Comparison of ENCODE assay signal across 1 cellular context in the genomic region with DNA sequence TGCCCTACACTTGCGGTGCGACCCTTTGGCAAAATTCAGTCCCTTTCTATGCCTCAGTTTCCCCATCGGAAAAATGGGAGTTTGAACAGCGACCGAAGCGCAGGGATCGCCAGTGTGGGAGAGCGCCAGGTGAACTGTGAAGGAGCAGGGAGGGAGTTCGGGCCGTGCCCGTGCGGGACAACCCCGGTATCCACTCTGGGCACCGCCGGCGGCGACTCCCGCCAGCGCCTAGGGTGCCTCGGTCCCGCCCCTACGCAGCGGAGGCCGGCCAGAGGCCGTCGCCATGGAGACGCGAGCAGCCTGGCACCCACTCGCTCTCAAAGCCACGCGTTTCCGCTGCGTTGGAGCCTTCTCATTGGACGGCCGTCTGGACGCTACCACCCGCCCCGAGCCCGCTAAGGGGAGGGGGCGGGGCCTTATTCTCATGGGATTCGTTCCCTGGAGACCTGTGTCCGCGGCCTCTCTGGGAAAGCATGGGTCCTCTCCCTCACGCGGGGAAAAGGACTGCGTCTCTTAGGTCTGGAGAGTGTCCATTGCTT.
TF ChIP-seq lines count a peak whose summit lies in the region.

No MANE protein-coding gene starts in this region.

TF ChIP-seq in IMR-90, 13 proteins besides CTCF, POLR2A, EP300 and RAD21:
- TF ChIP-seq, protein P1, sequence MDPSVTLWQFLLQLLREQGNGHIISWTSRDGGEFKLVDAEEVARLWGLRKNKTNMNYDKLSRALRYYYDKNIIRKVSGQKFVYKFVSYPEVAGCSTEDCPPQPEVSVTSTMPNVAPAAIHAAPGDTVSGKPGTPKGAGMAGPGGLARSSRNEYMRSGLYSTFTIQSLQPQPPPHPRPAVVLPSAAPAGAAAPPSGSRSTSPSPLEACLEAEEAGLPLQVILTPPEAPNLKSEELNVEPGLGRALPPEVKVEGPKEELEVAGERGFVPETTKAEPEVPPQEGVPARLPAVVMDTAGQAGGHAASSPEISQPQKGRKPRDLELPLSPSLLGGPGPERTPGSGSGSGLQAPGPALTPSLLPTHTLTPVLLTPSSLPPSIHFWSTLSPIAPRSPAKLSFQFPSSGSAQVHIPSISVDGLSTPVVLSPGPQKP (IDR thresholded peaks at IDR 0.05; ENCODE audit: borderline replicate concordance, low read depth, low read length): no peak
- peak; percentile 55; the same call in 1 of the 2 replicates for TF ChIP-seq MAZ (IDR thresholded peaks at IDR 0.05; ENCODE audit: borderline replicate concordance, low read depth, low read length)
- TF ChIP-seq SMC3 (IDR thresholded peaks at IDR 0.05; ENCODE audit: low read depth, low read length): no peak
